ENCODE assay signal across 8 cellular contexts in the genomic region with DNA sequence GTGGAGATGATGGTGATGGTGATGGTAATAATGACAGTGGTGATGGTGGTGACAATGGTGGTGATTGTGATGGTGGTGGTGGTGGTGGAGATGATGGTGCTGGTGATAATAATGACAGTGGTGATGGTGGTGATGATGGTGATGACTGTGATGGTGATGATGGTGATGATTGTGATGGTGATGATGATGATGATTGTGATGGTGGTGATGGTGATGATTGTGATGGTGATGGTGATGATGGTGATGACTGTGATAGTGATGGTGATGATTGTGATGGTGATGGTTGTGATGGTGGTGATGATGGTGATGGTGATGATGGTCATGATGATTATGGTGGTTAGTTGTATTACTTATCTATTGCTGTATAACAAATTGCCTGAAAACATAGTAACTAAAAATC.
"Had no signal": no experiment of that assay in that cellular context is flagged by ENCODE, and none has a peak within 500 bp of the region (broad histone marks: within the 10 kb centered on the region; RNA-seq: fewer than 3 reads in every experiment).

No MANE protein-coding gene starts in this region.

- ATAC-seq: GM23338 had no signal

- DNase-seq: H7, HCEC 1CT, HFFc6, IMR-90, KBM-7 had no signal

- H3K9ac ChIP-seq: KMS-11 had no signal

- H2AFZ ChIP-seq: GM23338 had no signal

- H3K4me3 ChIP-seq: GM23338 had no signal

- H3K4me2 ChIP-seq: GM23338, KMS-11 had no signal

- H3K27ac ChIP-seq: HL-60, KMS-11 had no signal
